ENCODE assay signal across 8 cellular contexts in genomic region chr1:207321045-207321789, GRCh38. TPM values are rescaled to one million over a fixed set of nuclear protein-coding genes. Genes with fewer than 3 reads are reported as not detected.
DNase-seq lines count a peak whose midpoint lies in the region; ATAC-seq and TF ChIP-seq lines count a peak whose summit lies in the region.

TSS of gene CD55 (plus strand) at chr1:207321678. CDS start at chr1:207321766, 88 bp downstream.

- H3K27me3 ChIP-seq in BLaER1 (no peaks in the 10 kb centered on the region), left lung (no peaks in the 10 kb centered on the region)

- peaks cover 42% of the 10 kb centered on the region for H3K4me1 Mint-ChIP-seq in dendritic cell treated with granulocyte-macrophage colony-stimulating factor and Interleukin-4, amounts not matched to agents 40 ng/mL and 50 ng/mL, for 4 days (ENCODE audit: low read depth)

- peak in 1 of 2 donors; percentile 23 for TF ChIP-seq CTCF in left lung (IDR thresholded peaks at IDR 0.05)

- peak; percentile 69 for DNase-seq in GM19238 (ENCODE audit: insufficient read length, low spot score)
- peak; percentile 81 for DNase-seq in NCI-H69 (lab: John Stamatoyannopoulos, UW)
- peak; percentile 97 to 98 for DNase-seq in activated CD4-positive, alpha-beta T cell treated with anti-CD3 and anti-CD28 coated beads, Interleukin-2, amount 50 U/mL, for 4 hours
- DNase-seq in left lung = peak; percentile 99
- peak; percentile 88 to 94 for DNase-seq in stimulated activated CD4-positive, alpha-beta T cell treated with anti-CD3 and anti-CD28 coated beads, Interleukin-2, amount 100 ng/mL, for 48 hours

- peak within 1 kb of the TSS; percentile 77 for H3K4me3 Mint-ChIP-seq in dendritic cell treated with granulocyte-macrophage colony-stimulating factor and Interleukin-4, amounts not matched to agents 40 ng/mL and 50 ng/mL, for 4 days

- H3K9ac ChIP-seq in BLaER1 = peak within 1 kb of the TSS; percentile 91

- H3K36me3 ChIP-seq in BLaER1 (peaks cover 13% of the 10 kb centered on the region), left lung (peaks cover 0 to 25% of the 10 kb centered on the region in 2 donors)

- H3K9me3 ChIP-seq in BLaER1 (no peaks in the 10 kb centered on the region), left lung (no peaks in the 10 kb centered on the region)

- H4K20me1 ChIP-seq in BLaER1 = no peaks in the 10 kb centered on the region

- H3K4me1 ChIP-seq in BLaER1 (peaks cover 25% of the 10 kb centered on the region), left lung (peaks cover 5 to 80% of the 10 kb centered on the region in 2 donors)

- intact Hi-C loops in dendritic cell treated with granulocyte-macrophage colony-stimulating factor and Interleukin-4, amounts not matched to agents 40 ng/mL and 50 ng/mL, for 4 days (cut with micrococcal nuclease) = loop anchor here (1.0 to 10.0 kb wide), 3 partner anchors 11 to 66 kb away; no protein-coding TSS in a partner anchor
- intact Hi-C loops in left lung (cut with DNase I) = no loop called here

- H3K36me3 Mint-ChIP-seq in dendritic cell treated with granulocyte-macrophage colony-stimulating factor and Interleukin-4, amounts not matched to agents 40 ng/mL and 50 ng/mL, for 4 days (ENCODE audit: low read depth) = peaks cover 27% of the 10 kb centered on the region

- H3K27ac ChIP-seq in BLaER1 (peak within 1 kb of the TSS; percentile 90), left lung (peak within 1 kb of the TSS; percentile 93 to 98)

- no peaks in the 10 kb centered on the region for H3K27me3 Mint-ChIP-seq in dendritic cell treated with granulocyte-macrophage colony-stimulating factor and Interleukin-4, amounts not matched to agents 40 ng/mL and 50 ng/mL, for 4 days

- peak within 1 kb of the TSS; percentile 88 for H3K4me2 ChIP-seq in BLaER1

- ATAC-seq in HG03442 (IDR thresholded peaks at IDR 0.05; ENCODE audit: unreplicated experiment) (peak; percentile 87), left lung (peak; percentile 93)

- H3K4me3 ChIP-seq in BLaER1 = peak within 1 kb of the TSS; percentile 82
- peak within 1 kb of the TSS; percentile 71 to 75 for H3K4me3 ChIP-seq in left lung

- H3K27ac Mint-ChIP-seq in dendritic cell treated with granulocyte-macrophage colony-stimulating factor and Interleukin-4, amounts not matched to agents 40 ng/mL and 50 ng/mL, for 4 days = peak within 1 kb of the TSS; percentile 95

- H3K9me3 Mint-ChIP-seq in dendritic cell treated with granulocyte-macrophage colony-stimulating factor and Interleukin-4, amounts not matched to agents 40 ng/mL and 50 ng/mL, for 4 days = no peaks in the 10 kb centered on the region

RNA-seq across cellular contexts. Expression of gene CD55, which starts in this region (rescaled TPM):
- 100 to 1,000 TPM; 261 to 593 TPM for total RNA-seq in left lung

Comparison
In these comparisons a context has a peak if more than half of its experiments do, and no peak if none do; other contexts are left out.
1. Peak in every context shown above with its lines: DNase-seq, ATAC-seq, H3K4me3 ChIP-seq and H3K27ac ChIP-seq.